ENCODE assay signal across 21 cellular contexts in the genomic region with DNA sequence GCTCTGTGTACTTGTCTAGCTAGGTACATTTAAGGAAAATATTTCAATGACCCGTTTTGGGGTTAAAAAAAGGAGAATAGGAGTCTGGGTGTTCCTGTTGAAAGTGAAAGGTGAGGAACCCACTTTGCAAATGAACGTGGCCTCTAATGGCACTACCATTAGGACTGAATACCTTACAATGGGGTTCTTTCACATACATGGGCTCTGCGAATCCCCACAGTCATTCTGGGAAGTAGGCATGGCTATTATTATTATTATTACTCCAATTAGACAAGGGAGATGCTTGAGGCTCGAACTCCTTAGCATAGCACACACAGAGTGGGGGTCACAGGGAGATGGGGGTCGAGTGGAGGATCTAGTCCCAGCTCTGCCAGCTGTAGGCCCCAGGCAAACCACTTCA. TPM values are rescaled to one million over a fixed set of nuclear protein-coding genes. Genes with fewer than 3 reads are reported as not detected.
A peak's percentile ranks its signal among the peaks of the same experiment; 100 is the strongest.
DNase-seq lines count a peak whose midpoint lies in the region; ATAC-seq and TF ChIP-seq lines count a peak whose summit lies in the region.
"Had no signal": no experiment of that assay in that cellular context is flagged by ENCODE, and none has a peak within 500 bp of the region (broad histone marks: within the 10 kb centered on the region; RNA-seq: fewer than 3 reads in every experiment).

No MANE protein-coding gene starts in this region.

- no peak overlapping the region for H3K4me3 ChIP-seq in iPS-20b (ENCODE audit: low read length)
- H3K4me3 ChIP-seq in gastroesophageal sphincter, result no peak overlapping the region
- no peak overlapping the region for H3K4me3 ChIP-seq in coronary artery
- H3K4me3 ChIP-seq: BLaER1 treated with 17β-estradiol and CSF1 and Interleukin-3, amounts not matched to agents 10 nM and 100 nM; GM12878; GM23248 had no signal

- no peak overlapping the region for H3K18ac ChIP-seq in H9 (ENCODE audit: insufficient read length, low read depth, low read length)

- H3K9ac ChIP-seq in H9 (ENCODE audit: extremely low read depth, insufficient read length, low read length) (no peak overlapping the region), iPS-20b (ENCODE audit: low read depth, low read length) (peak overlapping the region; percentile 34; the same call in 1 of the 2 replicates)
- H3K9ac ChIP-seq: BLaER1 treated with 17β-estradiol and CSF1 and Interleukin-3, amounts not matched to agents 10 nM and 100 nM; GM23248 had no signal

- H3K27ac Mint-ChIP-seq in CD4-positive, alpha-beta T cell, result no peak overlapping the region
- H3K27ac Mint-ChIP-seq in H9 (peak overlapping the region; percentile 88 to 94 (median 92); a peak in 6 of 7 replicates), WTC11 (peak overlapping the region; percentile 95)
- H3K27ac Mint-ChIP-seq: B cell; CD8-positive, alpha-beta memory T cell; IgD-negative memory B cell had no signal

- no peaks in the 10 kb centered on the region for H3K79me2 ChIP-seq in H9 (ENCODE audit: insufficient read depth, low read length)

- H3K23me2 ChIP-seq in H9 (ENCODE audit: insufficient read length, low read depth, low read length, poor library complexity, severe bottlenecking), result peaks cover 2% of the 10 kb centered on the region

- no peak overlapping the region for H3K56ac ChIP-seq in H9 (ENCODE audit: insufficient read length, low read depth, low read length)

- no peaks in the 10 kb centered on the region for H4K20me1 ChIP-seq in H9 (ENCODE audit: control insufficient read depth, insufficient read depth, insufficient read length)
- H4K20me1 ChIP-seq: BLaER1 treated with 17β-estradiol and CSF1 and Interleukin-3, amounts not matched to agents 10 nM and 100 nM had no signal

- no peak overlapping the region for H2AK5ac ChIP-seq in H9 (ENCODE audit: insufficient read length, low read length)

- H3K23ac ChIP-seq in H9 (ENCODE audit: insufficient read length, low read depth, low read length), result no peak overlapping the region

- POLR2A ChIA-PET in CD4-positive, alpha-beta T cell (lab: Charles Lee), result no interaction called here
- POLR2A ChIA-PET in WTC11 (lab: Charles Lee), result interaction anchor here (1.2 kb wide), 1 partner anchor 22 kb away, joined by 5 read pairs; no protein-coding TSS in a partner anchor

- H3K4me1 ChIP-seq in H9 (ENCODE audit: insufficient read depth, low read length) (peaks cover 13% of the 10 kb centered on the region; the same call in 1 of the 2 replicates), iPS-20b (ENCODE audit: insufficient read depth, low read length) (peaks cover 40% of the 10 kb centered on the region), gastroesophageal sphincter (peaks cover 0 to 1% (median 0%) of the 10 kb centered on the region in 3 donors)

- H3T11ph ChIP-seq in H9 (ENCODE audit: low read length), result no peak overlapping the region

- no peak overlapping the region for H3K4ac ChIP-seq in H9 (ENCODE audit: low read depth, low read length)

- H4K91ac ChIP-seq in H9 (ENCODE audit: insufficient read length, low read depth, low read length), result no peak overlapping the region

- no peak overlapping the region for H3K14ac ChIP-seq in H9 (ENCODE audit: insufficient read depth, low read length)

- no CpG with 5 or more reads among the region's 5 CpGs for WGBS in H9 (ENCODE audit: extremely low coverage, insufficient read length, low lambda C conversion rate)
- WGBS in gastroesophageal sphincter (ENCODE audit: low coverage in 1 of 2), 2 donors, result 50 to 51% methylated on average over 2 to 5 of the region's 5 CpGs

- no peak overlapping the region for H3K4me2 ChIP-seq in H9 (ENCODE audit: insufficient read depth, insufficient read length, low read length)
- H3K4me2 ChIP-seq: BLaER1 treated with 17β-estradiol and CSF1 and Interleukin-3, amounts not matched to agents 10 nM and 100 nM had no signal

- CTCF ChIA-PET in CD4-positive, alpha-beta T cell (lab: Charles Lee), result no interaction called here
- CTCF ChIA-PET in WTC11 (lab: Charles Lee), result interaction anchor here (0.5 to 1.6 kb wide), 5 partner anchors 11 to 34 kb away, joined by 3 to 12 read pairs (median 6); a partner anchor contains a TSS

- H4K8ac ChIP-seq in H9 (replicated peaks; ENCODE audit: insufficient read length, low read depth, low read length), result no peak overlapping the region

- no peak for ATAC-seq in CD4-positive, alpha-beta T cell (ENCODE audit: poor library complexity)
- ATAC-seq in WTC11 (peak; percentile 32), gastroesophageal sphincter (no peak)
- ATAC-seq: GM12878, HepG2 had no signal

- no peaks in the 10 kb centered on the region for H3K36me3 ChIP-seq in iPS-20b (ENCODE audit: insufficient read depth, low read depth, low read length)
- no peaks in the 10 kb centered on the region for H3K36me3 ChIP-seq in gastroesophageal sphincter
- H3K36me3 ChIP-seq: BLaER1 treated with 17β-estradiol and CSF1 and Interleukin-3, amounts not matched to agents 10 nM and 100 nM had no signal

- no peak overlapping the region for H2BK12ac ChIP-seq in H9 (ENCODE audit: insufficient read length, low read depth, low read length)

- H2BK15ac ChIP-seq in H9 (ENCODE audit: low read depth, low read length), result no peak overlapping the region

- no peak overlapping the region for H2AFZ ChIP-seq in H9 (ENCODE audit: low read length)
- H2AFZ ChIP-seq: GM23248 had no signal

- peak overlapping the region; percentile 25 for H3K4me3 Mint-ChIP-seq in CD4-positive, alpha-beta T cell
- H3K4me3 Mint-ChIP-seq in H9, result peak overlapping the region in 1 of 2 experiments; percentile 26; a peak in 1 of 5 replicates
- no peak overlapping the region for H3K4me3 Mint-ChIP-seq in WTC11
- H3K4me3 Mint-ChIP-seq: B cell; CD8-positive, alpha-beta memory T cell; IgD-negative memory B cell had no signal

- intact Hi-C loops in CD4-positive, alpha-beta T cell (cut with DNase I, micrococcal nuclease), result no loop called here

- H2BK20ac ChIP-seq in H9 (ENCODE audit: low read depth, low read length, poor library complexity, severe bottlenecking), result no peak overlapping the region

- H4K5ac ChIP-seq in H9 (ENCODE audit: insufficient read length, low read depth, low read length), result no peak overlapping the region

- no peak for TF ChIP-seq CTCF in CD4-positive, alpha-beta T cell (IDR thresholded peaks at IDR 0.05)
- no peak for TF ChIP-seq CTCF in H9 (conservative IDR thresholded peaks at IDR 0.05)
- no peak for TF ChIP-seq CTCF in WTC11 (IDR thresholded peaks at IDR 0.05)
- TF ChIP-seq CTCF in gastroesophageal sphincter (IDR thresholded peaks at IDR 0.05), result no peak
- no peak for TF ChIP-seq CTCF in coronary artery (IDR thresholded peaks at IDR 0.05)

- no peak overlapping the region for H3K27ac ChIP-seq in CD4-positive, alpha-beta T cell (ENCODE audit: low read depth, low read length)
- H3K27ac ChIP-seq in H9 (ENCODE audit: insufficient read length, low read depth, low read length) (no peak overlapping the region), iPS-20b (ENCODE audit: low read length) (no peak overlapping the region), gastroesophageal sphincter (no peak overlapping the region), coronary artery (no peak overlapping the region)
- H3K27ac ChIP-seq: BLaER1 treated with 17β-estradiol and CSF1 and Interleukin-3, amounts not matched to agents 10 nM and 100 nM; GM23248 had no signal

- H3K9me3 ChIP-seq in CD4-positive, alpha-beta T cell (ENCODE audit: control insufficient read depth, low read length), result no peaks in the 10 kb centered on the region
- H3K9me3 ChIP-seq in H9 (ENCODE audit: control insufficient read depth, low read depth, low read length) (no peaks in the 10 kb centered on the region), iPS-20b (ENCODE audit: insufficient read depth, low read depth, low read length) (no peaks in the 10 kb centered on the region), gastroesophageal sphincter (no peaks in the 10 kb centered on the region)
- H3K9me3 ChIP-seq: BLaER1 treated with 17β-estradiol and CSF1 and Interleukin-3, amounts not matched to agents 10 nM and 100 nM had no signal

- TF ChIP-seq POLR2A in gastroesophageal sphincter (IDR thresholded peaks at IDR 0.05), result no peak

- no peak overlapping the region for H2BK120ac ChIP-seq in H9 (ENCODE audit: low read depth, low read length, poor library complexity, severe bottlenecking)

- no peak overlapping the region for H2BK5ac ChIP-seq in H9 (ENCODE audit: insufficient read length, low read length)

- DNase-seq in CD4-positive, alpha-beta T cell, result no peak
- DNase-seq in H9 (peak; percentile 45), WTC11 (ENCODE audit: low spot score) (no peak), coronary artery (ENCODE audit: low spot score) (no peak)
- no peak for DNase-seq in activated CD4-positive, alpha-beta T cell treated with anti-CD3 and anti-CD28 coated beads, Interleukin-2, amount 50 U/mL, for 4 hours
- DNase-seq: CD8-positive, alpha-beta memory T cell; COR-L47; DMS 273 treated with DMSO at 0.1 percent for 48 hours; DMS53; DND-41; EL; GM23248; H7; KBM-7 had no signal

- H3K79me1 ChIP-seq in H9 (ENCODE audit: insufficient read depth, low read depth, low read length, poor library complexity, severe bottlenecking), result no peaks in the 10 kb centered on the region

- H3K27me3 Mint-ChIP-seq in CD4-positive, alpha-beta T cell, result no peaks in the 10 kb centered on the region
- H3K27me3 Mint-ChIP-seq in H9 (ENCODE audit: low read depth) (no peaks in the 10 kb centered on the region), WTC11 (ENCODE audit: low read depth) (no peaks in the 10 kb centered on the region)
- H3K27me3 Mint-ChIP-seq: B cell, IgD-negative memory B cell had no signal

- H3K36me3 Mint-ChIP-seq in CD4-positive, alpha-beta T cell (ENCODE audit: low read depth), result no peaks in the 10 kb centered on the region
- H3K36me3 Mint-ChIP-seq in H9 (ENCODE audit: insufficient read depth in 1 of 3, low read depth in 3 of 3) (no peaks in the 10 kb centered on the region), WTC11 (no peaks in the 10 kb centered on the region)
- H3K36me3 Mint-ChIP-seq: CD8-positive, alpha-beta memory T cell; IgD-negative memory B cell had no signal

- H3K4me1 Mint-ChIP-seq in CD4-positive, alpha-beta T cell (ENCODE audit: low read depth), result peaks cover 2% of the 10 kb centered on the region
- H3K4me1 Mint-ChIP-seq in H9 (peaks cover 55 to 64% of the 10 kb centered on the region in 2 experiments), WTC11 (peaks cover 76% of the 10 kb centered on the region)

- TF ChIP-seq EP300 in gastroesophageal sphincter (IDR thresholded peaks at IDR 0.05), result no peak

- no peaks in the 10 kb centered on the region for H3K9me3 Mint-ChIP-seq in CD4-positive, alpha-beta T cell
- H3K9me3 Mint-ChIP-seq in H9 (no peaks in the 10 kb centered on the region), WTC11 (no peaks in the 10 kb centered on the region)
- H3K9me3 Mint-ChIP-seq: CD8-positive, alpha-beta memory T cell; IgD-negative memory B cell had no signal

- no peaks in the 10 kb centered on the region for H3K27me3 ChIP-seq in CD4-positive, alpha-beta T cell (ENCODE audit: control insufficient read depth, insufficient read depth, low read length)
- H3K27me3 ChIP-seq in H9 (ENCODE audit: insufficient read depth, low read length) (no peaks in the 10 kb centered on the region), iPS-20b (ENCODE audit: insufficient read depth, low read length) (no peaks in the 10 kb centered on the region), gastroesophageal sphincter (no peaks in the 10 kb centered on the region)
- H3K27me3 ChIP-seq: BLaER1 treated with 17β-estradiol and CSF1 and Interleukin-3, amounts not matched to agents 10 nM and 100 nM had no signal

RNA-seq across cellular contexts. Expression of a gene that starts 6.0 kb away (rescaled TPM):
- total RNA-seq in CD4-positive, alpha-beta T cell, result under 1 TPM; 0.28 to 0.33 TPM
- total RNA-seq in H9 (2021) (980 and 996 TPM in 2 replicates), WTC11 (2021) (638 to 682 TPM (median 641 TPM) in 3 replicates), gastroesophageal sphincter (1 to 10 TPM in 1 of 4 donors, under 1 TPM in 2, not detected in 1; 0.47 to 2.3 (median 0.81) TPM)

RNA-seq across cellular contexts. Expression of a gene that starts 12.9 kb away (rescaled TPM):
- total RNA-seq in CD4-positive, alpha-beta T cell, result 10 to 100 TPM; 30.3 to 30.4 TPM
- total RNA-seq in H9 (2021), result 65.0 and 66.1 TPM in 2 replicates
- total RNA-seq in WTC11 (2021), result 41.8 to 42.4 TPM (median 42.3 TPM) in 3 replicates
- total RNA-seq in gastroesophageal sphincter, result 10 to 100 TPM; 25.0 to 33.2 (median 30.7) TPM

Comparison
In these comparisons a context has a peak if more than half of its experiments do, and no peak if none do; other contexts are left out.
1. RNA of a gene that starts 6.0 kb away (total RNA-seq): 980 to 996 TPM in H9 and 638 to 682 TPM in WTC11; 0.47 to 2.3 TPM in gastroesophageal sphincter and 0.28 to 0.33 TPM in CD4-positive, alpha-beta T cell; every median in the first group is over 100 times any median in the second.